ENCODE assay signal across 24 cellular contexts in the genomic region with DNA sequence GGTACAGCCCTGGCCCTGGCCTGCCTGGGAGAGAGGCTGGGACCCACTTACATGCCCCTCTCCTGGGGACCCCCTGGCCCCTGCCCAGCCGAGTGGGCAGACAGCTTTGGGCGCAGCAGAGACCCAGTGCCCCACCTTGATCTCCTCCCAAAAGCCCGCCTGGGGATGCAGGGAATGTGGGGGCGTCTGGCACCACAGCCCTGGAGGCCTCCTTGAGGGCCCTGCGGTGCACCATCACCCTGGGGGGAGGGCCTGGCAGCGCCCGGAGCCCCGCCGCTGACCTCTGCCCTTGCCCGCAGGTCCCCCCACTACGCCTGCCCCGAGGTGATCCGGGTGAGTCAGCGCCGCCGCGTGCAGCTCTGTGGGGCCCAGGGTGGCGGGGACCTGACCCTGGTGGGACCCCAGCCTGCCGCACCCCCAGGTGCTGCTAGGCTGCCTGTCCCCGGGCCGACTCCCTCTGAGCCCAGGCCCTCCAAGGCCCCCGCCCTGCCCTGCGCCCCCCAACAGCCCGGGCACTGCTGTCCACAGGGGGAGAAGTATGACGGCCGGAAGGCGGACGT.
"Had no signal": no experiment of that assay in that cellular context is flagged by ENCODE, and none has a peak within 500 bp of the region (broad histone marks: within the 10 kb centered on the region; RNA-seq: fewer than 3 reads in every experiment).

No MANE protein-coding gene starts in this region.

- H3K4me3 ChIP-seq: colonic mucosa, esophagus muscularis mucosa, gastroesophageal sphincter, heart right ventricle, left lung, prostate gland, right atrium auricular region, smooth muscle cell, thoracic aorta, tibial nerve, upper lobe of left lung had no signal

- H3K4me1 ChIP-seq: colonic mucosa, foreskin keratinocyte, gastroesophageal sphincter, left lung, prostate gland, tibial nerve, upper lobe of left lung had no signal

- ATAC-seq: foreskin keratinocyte; gastroesophageal sphincter; heart right ventricle; left cardiac atrium; left lung; naive thymus-derived CD4-positive, alpha-beta T cell; sciatic nerve had no signal

- H3K27me3 ChIP-seq: colonic mucosa, right atrium auricular region, tibial nerve had no signal

- H3K4me2 ChIP-seq: smooth muscle cell had no signal

- H3K27ac ChIP-seq: colonic mucosa, esophagus muscularis mucosa, foreskin keratinocyte, gastroesophageal sphincter, heart right ventricle, left lung, neutrophil, prostate gland, right atrium auricular region, thoracic aorta, tibial nerve, upper lobe of left lung had no signal

- H3K9me3 ChIP-seq: colonic mucosa, esophagus muscularis mucosa, gastroesophageal sphincter, heart right ventricle, left lung, neutrophil, prostate gland, right atrium auricular region, thoracic aorta, tibial nerve, upper lobe of left lung had no signal

- H3K36me3 ChIP-seq: colonic mucosa, esophagus muscularis mucosa, gastroesophageal sphincter, heart right ventricle, left lung, neutrophil, prostate gland, right atrium auricular region, thoracic aorta, upper lobe of left lung had no signal

- DNase-seq: colonic mucosa; effector memory CD4-positive, alpha-beta T cell; foreskin keratinocyte; heart right ventricle; hippocampal formation; left cardiac atrium; left lung; mesenchymal stem cell; naive thymus-derived CD4-positive, alpha-beta T cell; stimulated activated CD4-positive, alpha-beta T cell treated with anti-CD3 and anti-CD28 coated beads, Interleukin-12 subunit alpha, Interleukin-12 subunit beta, amount 100 ng/mL, for 4 hours; stimulated activated CD4-positive, alpha-beta T cell treated with anti-CD3 and anti-CD28 coated beads, Interleukin-1b, Interleukin-23, amount 100 ng/mL, for 48 hours; stimulated activated CD4-positive, alpha-beta T cell treated with anti-CD3 and anti-CD28 coated beads, Interleukin-4, amount 100 ng/mL, for 1 hour; stimulated activated CD8-positive, alpha-beta memory T cell treated with anti-CD3 and anti-CD28 coated beads, Interleukin-4, amount 100 ng/mL, for 48 hours; stimulated activated naive CD4-positive, alpha-beta T cell treated with Interleukin-2 at 50 U/mL for 16 hours had no signal
